Comparison of ENCODE assay signal across 1 cellular context in the genomic region with DNA sequence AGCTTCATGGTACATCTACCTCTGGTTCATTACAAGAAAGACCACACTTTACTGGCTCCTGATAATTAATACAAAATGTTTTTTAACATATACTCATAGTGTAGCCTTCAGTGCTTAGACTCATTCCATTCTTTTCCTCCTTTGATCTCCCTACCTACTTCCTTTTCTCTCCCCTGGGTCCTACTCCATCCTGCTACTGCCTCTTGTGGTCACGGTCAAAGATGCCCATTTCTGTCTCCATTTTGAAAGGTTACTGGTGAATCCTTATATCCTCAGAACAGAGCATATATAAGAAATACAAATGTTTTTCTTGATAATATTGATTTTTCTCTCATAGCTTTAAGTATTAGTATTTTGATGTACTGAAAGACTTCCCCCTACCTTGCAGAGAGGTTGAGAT.
TF ChIP-seq lines count a peak whose summit lies in the region.

No MANE protein-coding gene starts in this region.

TF ChIP-seq in H1, 55 proteins besides CTCF, POLR2A, EP300 and RAD21 (continued from another document):
- TF ChIP-seq RBBP5 (IDR thresholded peaks at IDR 0.05; ENCODE audit: borderline replicate concordance, low read depth, low read length) (no peak), SIX5 (IDR thresholded peaks at IDR 0.05; ENCODE audit: low read depth, low read length) (no peak)
